In genomic region chrX:40005290-40006011, GRCh38 we compare ENCODE assay signal across 11 cellular contexts.
DNase-seq lines count a peak whose midpoint lies in the region; ATAC-seq, FAIRE-seq and TF ChIP-seq lines count a peak whose summit lies in the region.
"Had no signal": no experiment of that assay in that cellular context is flagged by ENCODE, and none has a peak within 500 bp of the region (broad histone marks: within the 10 kb centered on the region; RNA-seq: fewer than 3 reads in every experiment).

No MANE protein-coding gene starts in this region.

- RAD21 ChIA-PET in GM12878 (lab: Charles Lee; ENCODE audit: unreplicated experiment) = no interaction called here

- no peak overlapping the region for H3K4ac ChIP-seq in mesenchymal stem cell (ENCODE audit: low read depth in 1 of 2, low read length in 2 of 2)

- POLR2A ChIA-PET in GM12878 (lab: Charles Lee) = no interaction called here

- H3K36me3 ChIP-seq in GM12878 (ENCODE audit: control insufficient read depth in 2 of 2, insufficient read depth in 2 of 2, low read length in 1 of 2) (no peaks in the 10 kb centered on the region), mesenchymal stem cell (ENCODE audit: control insufficient read depth in 1 of 2, insufficient read depth in 2 of 2, low read depth in 1 of 2, low read length in 2 of 2) (no peaks in the 10 kb centered on the region), thymus (ENCODE audit: control insufficient read depth, insufficient read depth) (no peaks in the 10 kb centered on the region)

- peak overlapping the region in 1 of 2 experiments; percentile 42 for H2BK12ac ChIP-seq in mesenchymal stem cell (ENCODE audit: low read length in 2 of 2)

- SMC1A ChIA-PET in GM12878 (lab: Charles Lee; ENCODE audit: uncharacterized antibody, unreplicated experiment) = no interaction called here

- ATAC-seq in GM12878 = peak; percentile 17; the same call in 2 of the 3 replicates
- no peak for ATAC-seq in GM21717 (IDR thresholded peaks at IDR 0.05; ENCODE audit: unreplicated experiment)

- FAIRE-seq in GM12878 (lab: Jason Lieb, UNC) = no peak
- FAIRE-seq: A204.1 had no signal

- no peak overlapping the region for H3K27ac ChIP-seq in GM12878 (ENCODE audit: control insufficient read depth, insufficient read depth)
- H3K27ac ChIP-seq in mesenchymal stem cell (ENCODE audit: low read length, poor library complexity, severe bottlenecking) = no peak overlapping the region
- no peak overlapping the region for H3K27ac ChIP-seq in thymus (ENCODE audit: low read depth)
- H3K27ac ChIP-seq: body of pancreas had no signal

- no peak for TF ChIP-seq EP300 in GM12878 (IDR thresholded peaks at IDR 0.05; ENCODE audit: borderline replicate concordance in 1 of 2, control insufficient read depth in 1 of 2, low read depth in 2 of 2, low read length in 2 of 2)

- no peak overlapping the region for H3K14ac ChIP-seq in mesenchymal stem cell (ENCODE audit: low read length in 2 of 2)

- peak overlapping the region; percentile 49 for H4K8ac ChIP-seq in mesenchymal stem cell (ENCODE audit: low read length)

- no peaks in the 10 kb centered on the region for H3K9me3 Mint-ChIP-seq in T-helper 2 cell treated with Interferon-gamma antibody and Interleukin-4, amounts not matched to agents 5 μg/mL and 100 μg/mL, for 36 hours

- no peak overlapping the region for H2BK15ac ChIP-seq in mesenchymal stem cell (ENCODE audit: low read depth, poor library complexity, severe bottlenecking)

- H3K4me3 ChIP-seq in GM12878 (no peak overlapping the region), mesenchymal stem cell (ENCODE audit: insufficient read depth in 1 of 2, low read depth in 1 of 2, low read length in 2 of 2) (no peak overlapping the region), thymus (ENCODE audit: low read length) (peak overlapping the region; percentile 38)
- H3K4me3 ChIP-seq: body of pancreas had no signal

- H3K36me3 Mint-ChIP-seq in T-helper 2 cell treated with Interferon-gamma antibody and Interleukin-4, amounts not matched to agents 5 μg/mL and 100 μg/mL, for 36 hours (ENCODE audit: low read depth) = no peaks in the 10 kb centered on the region

- H4K20me1 ChIP-seq in GM12878 (ENCODE audit: control insufficient read depth, insufficient read depth) = no peaks in the 10 kb centered on the region; the same call in 1 of the 2 replicates

- no TSS peak for BruUV-seq in GM12878 (replicated peaks; lab: Mats Ljungman, UMichigan)

- intact Hi-C loops in GM12878 (cut with micrococcal nuclease; ENCODE audit: unreplicated experiment) = no loop called here

- no peaks in the 10 kb centered on the region for H3K79me2 ChIP-seq in GM12878 (ENCODE audit: control insufficient read depth, insufficient read depth, low read length)

- no peaks in the 10 kb centered on the region; the same call in 2 of the 3 replicates for H3K9me3 ChIP-seq in GM12878 (replicated peaks; ENCODE audit: control insufficient read depth, insufficient read depth, low read length)
- no peaks in the 10 kb centered on the region for H3K9me3 ChIP-seq in mesenchymal stem cell (ENCODE audit: control insufficient read depth, low read length)
- H3K9me3 ChIP-seq in thymus (ENCODE audit: control insufficient read depth) = no peaks in the 10 kb centered on the region
- H3K9me3 ChIP-seq: body of pancreas had no signal

- 29% methylated on average over 46 of the region's 74 CpGs for WGBS in GM12878 (ENCODE audit: insufficient coverage, insufficient replicate concordance, low lambda C conversion rate, missing lambda C conversion rate)
- WGBS in mesenchymal stem cell = 27% methylated on average over 42 of the region's 74 CpGs
- WGBS in thymus = 7% methylated on average over 74 of the region's 74 CpGs

- no peaks in the 10 kb centered on the region for H3K79me1 ChIP-seq in mesenchymal stem cell (replicated peaks; ENCODE audit: low read length, poor library complexity, severe bottlenecking)

- TF ChIP-seq POLR2A in GM12878 (IDR thresholded peaks at IDR 0.05; ENCODE audit: low read depth, low read length) = no peak

- H2BK120ac ChIP-seq in mesenchymal stem cell (ENCODE audit: low read depth, low read length) = peak overlapping the region; percentile 73

- in situ Hi-C loops in GM12878 (cut with MboI) = no loop called here

- DNase-seq in T-helper 2 cell treated with Interferon-gamma antibody and Interleukin-4, amounts not matched to agents 5 μg/mL and 100 μg/mL, for 36 hours (ENCODE audit: low spot score) = no peak
- DNase-seq in T-helper 2 cell (no peak), GM12878 (ENCODE audit: low read depth, low spot score) (no peak), mesenchymal stem cell (no peak), AG08395 (ENCODE audit: low spot score) (no peak), glomerular visceral epithelial cell (ENCODE audit: extremely low spot score) (no peak)
- DNase-seq: NCI-H2171 treated with DMSO at 0.1 percent for 48 hours had no signal

- no peak for TF ChIP-seq CTCF in GM12878 (IDR thresholded peaks at IDR 0.05 in 2 of 3, conservative IDR thresholded peaks at IDR 0.05 in 1 of 3; ENCODE audit: control insufficient read depth in 2 of 3, extremely low read depth in 1 of 3, insufficient read depth in 1 of 3, low read depth in 3 of 3, low read length in 3 of 3)

- no peak overlapping the region for H2AFZ ChIP-seq in GM12878 (ENCODE audit: control insufficient read depth, low read depth, low read length)
- peak overlapping the region; percentile 63 for H2AFZ ChIP-seq in mesenchymal stem cell (ENCODE audit: low read depth, low read length)

- H3K4me1 ChIP-seq in GM12878 (ENCODE audit: control insufficient read depth, insufficient read depth, low read length) (no peaks in the 10 kb centered on the region), mesenchymal stem cell (ENCODE audit: control insufficient read depth, insufficient read depth, low read depth, low read length) (peaks cover 36% of the 10 kb centered on the region), thymus (ENCODE audit: control insufficient read depth, insufficient read depth, low read length) (peaks cover 5% of the 10 kb centered on the region)

- peak overlapping the region; percentile 72 for H3K27ac Mint-ChIP-seq in T-helper 2 cell treated with Interferon-gamma antibody and Interleukin-4, amounts not matched to agents 5 μg/mL and 100 μg/mL, for 36 hours

- no peak for TF ChIP-seq RAD21 in GM12878 (IDR thresholded peaks at IDR 0.05; ENCODE audit: insufficient read depth, low read depth, low read length)

- H3K27me3 Mint-ChIP-seq in T-helper 2 cell treated with Interferon-gamma antibody and Interleukin-4, amounts not matched to agents 5 μg/mL and 100 μg/mL, for 36 hours (ENCODE audit: low read depth) = peaks cover 26% of the 10 kb centered on the region

- H3K4me1 Mint-ChIP-seq in T-helper 2 cell treated with Interferon-gamma antibody and Interleukin-4, amounts not matched to agents 5 μg/mL and 100 μg/mL, for 36 hours (ENCODE audit: low read depth) = peaks cover 29% of the 10 kb centered on the region

- H3K27me3 ChIP-seq in GM12878 (replicated peaks in 1 of 2; ENCODE audit: control insufficient read depth in 2 of 2, insufficient read depth in 2 of 2, low read length in 1 of 2) (peaks cover 0 to 6% of the 10 kb centered on the region in 2 experiments; a peak in 3 of 4 replicates), mesenchymal stem cell (ENCODE audit: control insufficient read depth in 1 of 2, insufficient read depth in 1 of 2, low read length in 2 of 2) (peaks cover 0 to 88% of the 10 kb centered on the region in 2 experiments), thymus (ENCODE audit: control insufficient read depth, insufficient read depth) (peaks cover 18% of the 10 kb centered on the region)
- H3K27me3 ChIP-seq: body of pancreas had no signal

- peak overlapping the region; percentile 6 to 62 for H3K18ac ChIP-seq in mesenchymal stem cell (ENCODE audit: low read depth in 1 of 2, low read length in 2 of 2)

- H4K91ac ChIP-seq in mesenchymal stem cell (ENCODE audit: low read length) = peak overlapping the region; percentile 68

- H3K9ac ChIP-seq in GM12878 (ENCODE audit: control insufficient read depth, insufficient read depth, low read length) (no peak overlapping the region), mesenchymal stem cell (ENCODE audit: low read length) (no peak overlapping the region)

- no peak overlapping the region for H2AK5ac ChIP-seq in mesenchymal stem cell (ENCODE audit: low read length, severe bottlenecking)

- H3K23ac ChIP-seq in mesenchymal stem cell (ENCODE audit: low read length in 2 of 2) = no peak overlapping the region

- CTCF ChIA-PET in GM12878 (lab: Yijun Ruan, JAX) = no interaction called here

- peak overlapping the region; percentile 69 for H3K4me3 Mint-ChIP-seq in T-helper 2 cell treated with Interferon-gamma antibody and Interleukin-4, amounts not matched to agents 5 μg/mL and 100 μg/mL, for 36 hours

- no peak overlapping the region for H2BK5ac ChIP-seq in mesenchymal stem cell (ENCODE audit: low read depth, low read length, poor library complexity, severe bottlenecking)

- H3K4me2 ChIP-seq in GM12878 (ENCODE audit: control insufficient read depth, insufficient read depth) (no peak overlapping the region; the same call in 1 of the 2 replicates), mesenchymal stem cell (ENCODE audit: low read length, poor library complexity, severe bottlenecking) (peak overlapping the region; percentile 54)

TF ChIP-seq in GM12878, 131 proteins besides CTCF, POLR2A, EP300 and RAD21:
- TF ChIP-seq, protein P1, sequence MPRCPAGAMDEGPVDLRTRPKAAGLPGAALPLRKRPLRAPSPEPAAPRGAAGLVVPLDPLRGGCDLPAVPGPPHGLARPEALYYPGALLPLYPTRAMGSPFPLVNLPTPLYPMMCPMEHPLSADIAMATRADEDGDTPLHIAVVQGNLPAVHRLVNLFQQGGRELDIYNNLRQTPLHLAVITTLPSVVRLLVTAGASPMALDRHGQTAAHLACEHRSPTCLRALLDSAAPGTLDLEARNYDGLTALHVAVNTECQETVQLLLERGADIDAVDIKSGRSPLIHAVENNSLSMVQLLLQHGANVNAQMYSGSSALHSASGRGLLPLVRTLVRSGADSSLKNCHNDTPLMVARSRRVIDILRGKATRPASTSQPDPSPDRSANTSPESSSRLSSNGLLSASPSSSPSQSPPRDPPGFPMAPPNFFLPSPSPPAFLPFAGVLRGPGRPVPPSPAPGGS (IDR thresholded peaks at IDR 0.05; ENCODE audit: borderline replicate concordance, insufficient read depth, low read depth, low read length, poor library complexity, severe bottlenecking) = no peak
- peak; percentile 78 for TF ChIP-seq HDAC6 (IDR thresholded peaks at IDR 0.05; ENCODE audit: unreplicated experiment)
